ENCODE assay signal across 10 cellular contexts in genomic region chr1:218425647-218426342, GRCh38.
DNase-seq lines count a peak whose midpoint lies in the region; ATAC-seq and TF ChIP-seq lines count a peak whose summit lies in the region.
"Had no signal": no experiment of that assay in that cellular context is flagged by ENCODE, and none has a peak within 500 bp of the region (broad histone marks: within the 10 kb centered on the region; RNA-seq: fewer than 3 reads in every experiment).

No MANE protein-coding gene starts in this region.

- H3K9me3 Mint-ChIP-seq in nephron: no peaks in the 10 kb centered on the region
- H3K9me3 Mint-ChIP-seq in type B pancreatic cell: peaks cover 4% of the 10 kb centered on the region

- peak overlapping the region; percentile 46; the same call in 1 of the 2 replicates for H3K27ac ChIP-seq in Panc1 (ENCODE audit: low read length)
- H3K27ac ChIP-seq: suprapubic skin had no signal

- H3K9me3 ChIP-seq in Panc1 (ENCODE audit: control insufficient read depth, insufficient read depth, low read depth, low read length): no peaks in the 10 kb centered on the region
- H3K9me3 ChIP-seq: suprapubic skin had no signal

- no peaks in the 10 kb centered on the region for H3K27me3 ChIP-seq in Panc1 (ENCODE audit: control insufficient read depth, insufficient read depth, low read length)
- H3K27me3 ChIP-seq: suprapubic skin had no signal

- POLR2A ChIA-PET in Panc1 (lab: Charles Lee): no interaction called here

- no peaks in the 10 kb centered on the region for H3K36me3 ChIP-seq in Panc1 (ENCODE audit: control insufficient read depth, insufficient read depth, low read length)
- H3K36me3 ChIP-seq: suprapubic skin had no signal

- H3K27me3 Mint-ChIP-seq in nephron (ENCODE audit: low read depth) (no peaks in the 10 kb centered on the region), type B pancreatic cell (peaks cover 13% of the 10 kb centered on the region)

- no peak for TF ChIP-seq CTCF in Panc1 (IDR thresholded peaks at IDR 0.05)
- no peak for TF ChIP-seq CTCF in nephron (IDR thresholded peaks at IDR 0.05; ENCODE audit: unreplicated experiment in 3 of 3)
- no peak for TF ChIP-seq CTCF in type B pancreatic cell (conservative IDR thresholded peaks at IDR 0.05)

- peak overlapping the region in 2 of 3 experiments; percentile 7 to 12 for H3K27ac Mint-ChIP-seq in nephron
- no peak overlapping the region for H3K27ac Mint-ChIP-seq in type B pancreatic cell

- ATAC-seq in Panc1 (no peak; the same call in 1 of the 2 replicates), GM18517 (IDR thresholded peaks at IDR 0.05; ENCODE audit: unreplicated experiment) (no peak)

- intact Hi-C loops in Panc1 (cut with micrococcal nuclease; ENCODE audit: unreplicated experiment): no loop called here

- H3K4me1 Mint-ChIP-seq in nephron (peaks cover 33% of the 10 kb centered on the region), type B pancreatic cell (ENCODE audit: unreplicated experiment) (peaks cover 28% of the 10 kb centered on the region)

- CTCF ChIA-PET in Panc1 (lab: Charles Lee): no interaction called here

- DNase-seq in ELR (ENCODE audit: low read depth) (peak; percentile 72), Panc1 (ENCODE audit: low read depth, low spot score) (no peak), fibroblast of gingiva (ENCODE audit: low read depth) (peak; percentile 75), type B pancreatic cell (ENCODE audit: extremely low spot score, unreplicated experiment) (no peak), NOMO-1 (lab: John Stamatoyannopoulos, UW; ENCODE audit: unreplicated experiment in 2 of 2) (no peak)
- no peak for DNase-seq in central memory CD4-positive, alpha-beta T cell
- DNase-seq: NCI-H1048 had no signal

- in situ Hi-C loops in Panc1 (cut with HindIII; ENCODE audit: low pct_unique_long_range_greater_than_20kb, low sequenced_read_pairs): no loop called here

- H3K4me3 Mint-ChIP-seq in nephron (no peak overlapping the region), type B pancreatic cell (no peak overlapping the region)

- H3K36me3 Mint-ChIP-seq in nephron (ENCODE audit: low read depth) (peaks cover 4% of the 10 kb centered on the region), type B pancreatic cell (peaks cover 15% of the 10 kb centered on the region)

- no peak overlapping the region for H3K4me3 ChIP-seq in Panc1 (ENCODE audit: low read depth in 2 of 2, low read length in 2 of 2)
- H3K4me3 ChIP-seq: suprapubic skin had no signal

- no TSS peak for BruUV-seq in Panc1 (replicated peaks; lab: Mats Ljungman, UMichigan)

- H3K4me1 ChIP-seq in Panc1 (ENCODE audit: control insufficient read depth, insufficient read depth, low read length): peaks cover 14% of the 10 kb centered on the region

Comparison
In these comparisons a context has a peak if more than half of its experiments do, and no peak if none do; other contexts are left out.
1. DNase-seq: peak in ELR (single experiment) and fibroblast of gingiva (single experiment); none in Panc1 (single experiment), type B pancreatic cell (single experiment), NOMO-1 (0 of 2) and central memory CD4-positive, alpha-beta T cell (single experiment).